In genomic region chr5:59007460-59008063, GRCh38 we compare ENCODE assay signal across 2 cellular contexts.
TF ChIP-seq lines count a peak whose summit lies in the region.

No MANE protein-coding gene starts in this region.

TF ChIP-seq in IMR-90, 13 proteins besides CTCF, POLR2A, EP300 and RAD21:
- no peak for TF ChIP-seq FOS (IDR thresholded peaks at IDR 0.05; ENCODE audit: low read depth, low read length)
- TF ChIP-seq NFE2L2 (IDR thresholded peaks at IDR 0.05; ENCODE audit: low read depth, low read length): no peak
- TF ChIP-seq SMC3 (IDR thresholded peaks at IDR 0.05; ENCODE audit: low read depth, low read length): peak; percentile 26; the same call in 1 of the 2 replicates
- TF ChIP-seq MAZ (IDR thresholded peaks at IDR 0.05; ENCODE audit: borderline replicate concordance, low read depth, low read length): no peak

TF ChIP-seq in HepG2, 621 proteins besides CTCF, POLR2A, EP300 and RAD21:
- no peak for TF ChIP-seq MXD3 (CRISPR knock-in tag; IDR thresholded peaks at IDR 0.05)
- no peak for TF ChIP-seq ZNF766 (CRISPR knock-in tag; IDR thresholded peaks at IDR 0.05; ENCODE audit: borderline replicate concordance)
- TF ChIP-seq CENPX (CRISPR knock-in tag; IDR thresholded peaks at IDR 0.05): no peak
- no peak for TF ChIP-seq ELF1 (CRISPR knock-in tag; IDR thresholded peaks at IDR 0.05)
- no peak for TF ChIP-seq ZNF407 (CRISPR knock-in tag; IDR thresholded peaks at IDR 0.05; ENCODE audit: not compliant biosample characterization)
- TF ChIP-seq ZBTB46 (CRISPR knock-in tag; IDR thresholded peaks at IDR 0.05; ENCODE audit: borderline replicate concordance): no peak
- TF ChIP-seq SIN3A (IDR thresholded peaks at IDR 0.05; ENCODE audit: borderline replicate concordance, low read depth, low read length): no peak
- TF ChIP-seq KDM5A (IDR thresholded peaks at IDR 0.05; ENCODE audit: borderline replicate concordance, low read length): no peak
- no peak for TF ChIP-seq ZBTB40 (IDR thresholded peaks at IDR 0.05)
- TF ChIP-seq ZBTB40 (CRISPR knock-in tag; IDR thresholded peaks at IDR 0.05): no peak
- TF ChIP-seq GLI4 (CRISPR knock-in tag; IDR thresholded peaks at IDR 0.05; ENCODE audit: borderline replicate concordance): no peak
- TF ChIP-seq ARID4A (CRISPR knock-in tag; IDR thresholded peaks at IDR 0.05; ENCODE audit: borderline replicate concordance): no peak
- TF ChIP-seq HNRNPH1 (optimal IDR thresholded peaks at IDR 0.05; ENCODE audit: low read depth, low read length): no peak
- TF ChIP-seq THRA (CRISPR knock-in tag; IDR thresholded peaks at IDR 0.05; ENCODE audit: borderline replicate concordance): no peak
- TF ChIP-seq ZFP36 (IDR thresholded peaks at IDR 0.05; ENCODE audit: borderline replicate concordance, low read depth, low read length, partially characterized antibody): no peak
- TF ChIP-seq SRY (CRISPR knock-in tag; IDR thresholded peaks at IDR 0.05): no peak
- no peak for TF ChIP-seq CBFB (CRISPR knock-in tag; IDR thresholded peaks at IDR 0.05)
- no peak for TF ChIP-seq ETV6 (CRISPR knock-in tag; conservative IDR thresholded peaks at IDR 0.05)
- no peak for TF ChIP-seq SRSF4 (IDR thresholded peaks at IDR 0.05; ENCODE audit: low read depth, low read length, poor library complexity, severe bottlenecking)
